2 cellular contexts compared by ENCODE assay signal in genomic region chr7:107544848-107545591, GRCh38.
TF ChIP-seq lines count a peak whose summit lies in the region.

No MANE protein-coding gene starts in this region.

TF ChIP-seq in K562, 482 proteins besides CTCF, POLR2A, EP300 and RAD21:
- TF ChIP-seq BRD9 (IDR thresholded peaks at IDR 0.05; ENCODE audit: low read depth, partially characterized antibody) (peak; percentile 32), ZNF445 (CRISPR knock-in tag; IDR thresholded peaks at IDR 0.05; ENCODE audit: low read depth) (peak; percentile 75; the same call in 1 of the 2 replicates), FOXA3 (CRISPR knock-in tag; conservative IDR thresholded peaks at IDR 0.05 in 1 of 2, IDR thresholded peaks at IDR 0.05 in 1 of 2) (0 out of 4 replicates have a peak, but pooled peaks of 1 of the 2 experiments have one; percentile 25), CBX3 (IDR thresholded peaks at IDR 0.05; ENCODE audit: borderline replicate concordance in 1 of 2, low read length in 2 of 2) (peak in 1 of 2 experiments; percentile 77; a peak in 1 of 3 replicates), ARNT (IDR thresholded peaks at IDR 0.05) (0 out of 4 replicates have a peak, but pooled peaks of 1 of the 2 experiments have one; percentile 18), CEBPZ (IDR thresholded peaks at IDR 0.05; ENCODE audit: borderline replicate concordance, low read depth, low read length) (no peak), OTX1 (CRISPR knock-in tag; IDR thresholded peaks at IDR 0.05) (peak; percentile 37; the same call in 1 of the 2 replicates), ZFP30 (CRISPR knock-in tag; IDR thresholded peaks at IDR 0.05; ENCODE audit: borderline replicate concordance) (0 out of 2 replicates have a peak, but pooled peaks have one; percentile 28), ZEB2 (IDR thresholded peaks at IDR 0.05) (0 out of 2 replicates have a peak, but pooled peaks have one; percentile 34), ZNF592 (IDR thresholded peaks at IDR 0.05) (no peak), MLLT1 (IDR thresholded peaks at IDR 0.05) (peak in 1 of 2 experiments; percentile 39; a peak in 1 of 4 replicates)

TF ChIP-seq in endothelial cell of umbilical vein, 7 proteins besides CTCF, POLR2A, EP300 and RAD21:
- TF ChIP-seq MYC (IDR thresholded peaks at IDR 0.05; ENCODE audit: low read depth, low read length) (no peak), FOS (IDR thresholded peaks at IDR 0.05; ENCODE audit: borderline replicate concordance, insufficient read depth, low read length) (no peak), GATA2 (IDR thresholded peaks at IDR 0.05; ENCODE audit: insufficient read depth, insufficient read length, low read depth, low read length) (no peak), MAX (IDR thresholded peaks at IDR 0.05; ENCODE audit: insufficient read depth, insufficient read length) (no peak), JUN (IDR thresholded peaks at IDR 0.05; ENCODE audit: borderline replicate concordance, insufficient read depth, insufficient read length, low read depth) (no peak), POLR2AphosphoS5 (IDR thresholded peaks at IDR 0.05; ENCODE audit: insufficient read depth, low read depth, low read length) (no peak), EZH2 (IDR thresholded peaks at IDR 0.05; ENCODE audit: borderline replicate concordance, low read depth, low read length, severe bottlenecking) (no peak)
